Comparison of ENCODE assay signal across 8 cellular contexts in genomic region chr5:133967715-133968056, GRCh38. TPM values are rescaled to one million over a fixed set of nuclear protein-coding genes. Genes with fewer than 3 reads are reported as not detected.
A peak's percentile ranks its signal among the peaks of the same experiment; 100 is the strongest.
DNase-seq lines count a peak whose midpoint lies in the region; ATAC-seq and TF ChIP-seq lines count a peak whose summit lies in the region.

No MANE protein-coding gene starts in this region.

- peak overlapping the region; percentile 100 for H3K4me3 Mint-ChIP-seq in MCF 10A (ENCODE audit: unreplicated experiment)

- TF ChIP-seq CTCF in BE2C (IDR thresholded peaks at IDR 0.05; ENCODE audit: low read depth, low read length) (no peak), LNCaP clone FGC (IDR thresholded peaks at IDR 0.05; ENCODE audit: control insufficient read depth, extremely low read depth, insufficient read depth) (no peak), MCF 10A (IDR thresholded peaks at IDR 0.05; ENCODE audit: unreplicated experiment) (no peak)

- H3K4me1 Mint-ChIP-seq in MCF 10A (ENCODE audit: insufficient read depth, unreplicated experiment), result peaks cover 37% of the 10 kb centered on the region

- BruUV-seq in MCF 10A (replicated peaks; lab: Mats Ljungman, UMichigan), result no TSS peak

- H3K27me3 Mint-ChIP-seq in MCF 10A (ENCODE audit: insufficient read depth, unreplicated experiment), result no peaks in the 10 kb centered on the region

- POLR2A ChIA-PET in MCF 10A (lab: Yijun Ruan, JAX), result interaction anchor here (0.6 to 1.7 kb wide), 10 partner anchors 11 to 895 kb away, joined by 3 to 12 read pairs (median 4); no protein-coding TSS in a partner anchor

- peaks cover 47% of the 10 kb centered on the region for H3K36me3 Mint-ChIP-seq in MCF 10A (ENCODE audit: insufficient read depth, unreplicated experiment)

- DNase-seq in BE2C, result no peak
- DNase-seq in LNCaP clone FGC (ENCODE audit: low read depth), result no peak
- DNase-seq in MCF 10A (ENCODE audit: unreplicated experiment), result peak; percentile 54
- peak; percentile 52 for DNase-seq in left kidney (ENCODE audit: low read depth, low spot score)
- no peak for DNase-seq in germinal center (ENCODE audit: low spot score)
- no peak for DNase-seq in stimulated activated CD4-positive, alpha-beta T cell treated with anti-CD3 and anti-CD28 coated beads, Interleukin-4, amount 100 ng/mL, for 4 hours

- H3K4me3 ChIP-seq in BE2C (ENCODE audit: low read depth, low read length) (peak overlapping the region; percentile 90), LNCaP clone FGC (ENCODE audit: low read depth, low read length) (peak overlapping the region; percentile 85)

- intact Hi-C loops in MCF 10A (cut with micrococcal nuclease), result no loop called here

- no peak for ATAC-seq in GM19452 (IDR thresholded peaks at IDR 0.05; ENCODE audit: unreplicated experiment)

- peaks cover 7% of the 10 kb centered on the region for H3K36me3 ChIP-seq in BE2C

- no peaks in the 10 kb centered on the region for H3K9me3 ChIP-seq in BE2C

- peaks cover 7% of the 10 kb centered on the region for H3K9me3 Mint-ChIP-seq in MCF 10A (ENCODE audit: unreplicated experiment)

- H3K27ac Mint-ChIP-seq in MCF 10A (ENCODE audit: low read depth, unreplicated experiment), result peak overlapping the region; percentile 99

- peaks cover 3% of the 10 kb centered on the region; the same call in 1 of the 2 replicates for H3K4me1 ChIP-seq in BE2C

- no peaks in the 10 kb centered on the region for H3K27me3 ChIP-seq in BE2C

- CTCF ChIA-PET in MCF 10A (lab: Yijun Ruan, JAX), result interaction anchor here (0.7 to 1.0 kb wide), 2 partner anchors 15 to 29 kb away, joined by 3 to 4 read pairs; no protein-coding TSS in a partner anchor

- peak overlapping the region; percentile 84 for H3K27ac ChIP-seq in temporal lobe (ENCODE audit: low read depth, low read length)

RNA-seq across cellular contexts. Expression of gene C5orf15, which starts 0.7 kb away (rescaled TPM):
- polyA plus RNA-seq in BE2C (2012; ENCODE audit: insufficient read depth, insufficient read length, low read depth), result 84.6 TPM
- total RNA-seq in MCF 10A (2022) (35.1 and 53.2 TPM in 2 replicates), temporal lobe (31.2 TPM)

RNA-seq across cellular contexts. Expression of gene VDAC1, which starts 37.1 kb away (rescaled TPM):
- polyA plus RNA-seq in BE2C (2012; ENCODE audit: insufficient read depth, insufficient read length, low read depth), result 273 TPM
- total RNA-seq in MCF 10A (2022) (262 and 334 TPM in 2 replicates), temporal lobe (136 TPM)

Comparison
In these comparisons a context has a peak if more than half of its experiments do, and no peak if none do; other contexts are left out.
1. DNase-seq: peak in MCF 10A (single experiment) and left kidney (single experiment); none in BE2C (single experiment), LNCaP clone FGC (single experiment), germinal center (single experiment) and stimulated activated CD4-positive, alpha-beta T cell treated with anti-CD3 and anti-CD28 coated beads, Interleukin-4, amount 100 ng/mL, for 4 hours (0 of 2).